29 cellular contexts compared by ENCODE assay signal in the genomic region with DNA sequence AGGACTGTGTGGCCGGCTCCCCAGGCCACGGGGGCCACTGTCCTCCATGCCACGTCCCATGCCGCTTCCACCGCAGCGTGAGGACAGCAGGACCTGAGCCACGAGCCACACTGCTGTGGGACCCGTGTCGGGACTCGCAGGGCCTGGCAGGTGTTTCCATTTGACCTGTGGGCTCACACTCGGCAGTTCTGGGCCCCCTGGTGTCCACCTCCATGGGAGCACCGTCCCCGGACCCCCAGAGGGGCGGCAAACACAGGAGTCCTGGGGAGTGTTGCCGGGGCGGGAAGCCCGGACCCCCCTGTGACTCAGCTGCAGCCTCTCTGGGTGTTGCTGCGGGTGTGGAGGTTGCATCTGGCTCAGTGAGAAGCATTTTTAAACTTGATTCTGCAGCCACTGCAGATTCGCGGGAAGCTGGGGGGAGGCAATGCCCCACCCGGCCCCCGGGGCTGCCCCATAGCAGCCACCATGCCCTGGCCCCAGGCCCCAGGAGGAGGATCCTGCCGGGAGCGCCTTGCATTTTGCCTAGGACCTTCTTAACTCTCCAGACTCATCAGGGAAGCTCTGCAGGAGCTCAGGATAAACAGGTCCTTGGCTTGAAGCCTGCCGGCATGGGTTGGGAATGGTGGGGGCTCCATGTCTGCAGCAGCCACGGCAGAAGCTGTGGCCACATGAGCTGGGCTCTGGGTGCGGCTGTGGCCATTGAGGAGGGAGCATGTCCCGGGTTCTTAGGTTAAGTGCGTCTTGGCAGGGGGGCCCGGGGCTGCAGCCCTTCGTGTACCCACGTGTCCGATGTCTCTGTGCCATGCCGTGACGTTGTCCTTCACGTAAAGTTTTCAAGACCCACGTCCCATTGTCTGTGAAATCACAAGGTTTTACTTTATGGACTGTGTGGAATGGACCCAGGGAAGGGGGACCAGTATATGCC. TPM values are rescaled to one million over a fixed set of nuclear protein-coding genes. Genes with fewer than 3 reads are reported as not detected.
DNase-seq lines count a peak whose midpoint lies in the region; ATAC-seq lines count a peak whose summit lies in the region.
"Had no signal": no experiment of that assay in that cellular context is flagged by ENCODE, and none has a peak within 500 bp of the region (broad histone marks: within the 10 kb centered on the region; RNA-seq: fewer than 3 reads in every experiment).

No MANE protein-coding gene starts in this region.

- DNase-seq in NCI-H345 (lab: John Stamatoyannopoulos, UW) (peak; percentile 9), NCI-H345 treated with DMSO at 0.1 percent for 48 hours (lab: John Stamatoyannopoulos, UW; ENCODE audit: unreplicated experiment) (no peak), neuronal stem cell (ENCODE audit: low spot score) (no peak), NCI-H446 (lab: John Stamatoyannopoulos, UW) (no peak)
- DNase-seq in stimulated activated naive CD8-positive, alpha-beta T cell treated with anti-CD3 and anti-CD28 coated beads, Interleukin-15, amount 100 ng/mL, for 72 hours, result no peak
- DNase-seq in stimulated activated naive CD8-positive, alpha-beta T cell treated with anti-CD3 and anti-CD28 coated beads, Interleukin-15, Interleukin-2, amounts not matched to agents 100 U/mL and 50 U/mL, for 24 hours, result no peak
- DNase-seq: CD8-positive, alpha-beta T cell; DMS 273 treated with DMSO at 0.1 percent for 48 hours; DMS79; EL; GDM1; Kasumi-1; NCI-H1092 treated with DMSO at 0.1 percent for 48 hours; NCI-H1436; NCI-H187; NCI-H2081 treated with DMSO at 0.1 percent for 48 hours; NCI-H2171; NCI-H226; NCI-H524 treated with DMSO at 0.1 percent for 48 hours; NCI-H82; OCI-M1; SJCRH30 had no signal

- H3K18ac ChIP-seq in neuronal stem cell (ENCODE audit: low read length), result peak overlapping the region; percentile 87

- peak overlapping the region; percentile 53 for H4K91ac ChIP-seq in neuronal stem cell (ENCODE audit: low read depth, low read length, poor library complexity)

- no peak overlapping the region for H3K4me3 ChIP-seq in neuronal stem cell (ENCODE audit: low read length in 2 of 2)
- H3K4me3 ChIP-seq: GM12878, K562, SJCRH30 had no signal

- H3K27me3 Mint-ChIP-seq in stimulated activated naive CD8-positive, alpha-beta T cell treated with anti-CD3 and anti-CD28 coated beads, Interleukin-15, amount 100 ng/mL, for 72 hours, result no peaks in the 10 kb centered on the region
- H3K27me3 Mint-ChIP-seq: B cell had no signal

- no peaks in the 10 kb centered on the region for H3K9me3 ChIP-seq in neuronal stem cell (replicated peaks in 1 of 2; ENCODE audit: control insufficient read depth in 2 of 2, insufficient read depth in 1 of 2, low read depth in 1 of 2, low read length in 2 of 2)
- H3K9me3 ChIP-seq: SJCRH30 had no signal

- H3K4me2 ChIP-seq in neuronal stem cell (ENCODE audit: insufficient read depth, low read length, poor library complexity, severe bottlenecking), result no peak overlapping the region

- peak overlapping the region; percentile 70 for H3K9ac ChIP-seq in neuronal stem cell (ENCODE audit: low read depth, low read length, poor library complexity)

- H3K36me3 ChIP-seq in neuronal stem cell (replicated peaks in 1 of 2; ENCODE audit: control insufficient read depth in 2 of 2, insufficient read depth in 2 of 2, low read length in 2 of 2), result no peaks in the 10 kb centered on the region
- H3K36me3 ChIP-seq: SJCRH30 had no signal

- no peaks in the 10 kb centered on the region for H3K27me3 ChIP-seq in neuronal stem cell (ENCODE audit: control insufficient read depth in 3 of 3, insufficient read depth in 3 of 3, low read depth in 1 of 3, low read length in 3 of 3)
- H3K27me3 ChIP-seq: SJCRH30 had no signal

- peak overlapping the region; percentile 61 for H2BK120ac ChIP-seq in neuronal stem cell (ENCODE audit: low read depth, low read length)

- no peak overlapping the region for H2AFZ ChIP-seq in neuronal stem cell (ENCODE audit: low read length)

- peaks cover 0 to 7% of the 10 kb centered on the region in 2 donors for H3K4me1 ChIP-seq in neuronal stem cell (ENCODE audit: control insufficient read depth in 2 of 2, insufficient read depth in 1 of 2, low read depth in 1 of 2, low read length in 2 of 2)
- H3K4me1 ChIP-seq: SJCRH30 had no signal

- no peak overlapping the region for H3K4me3 Mint-ChIP-seq in stimulated activated naive CD8-positive, alpha-beta T cell treated with anti-CD3 and anti-CD28 coated beads, Interleukin-15, amount 100 ng/mL, for 72 hours
- H3K4me3 Mint-ChIP-seq: B cell; CD8-positive, alpha-beta T cell had no signal

- H4K8ac ChIP-seq in neuronal stem cell (ENCODE audit: low read depth, low read length), result peak overlapping the region; percentile 43

- H3K4me1 Mint-ChIP-seq in stimulated activated naive CD8-positive, alpha-beta T cell treated with anti-CD3 and anti-CD28 coated beads, Interleukin-15, amount 100 ng/mL, for 72 hours, result peaks cover 47% of the 10 kb centered on the region

- peak overlapping the region; percentile 92 for H2BK15ac ChIP-seq in neuronal stem cell (ENCODE audit: low read length)

- H3K27ac ChIP-seq in neuronal stem cell (replicated peaks; ENCODE audit: low read length), result no peak overlapping the region
- H3K27ac ChIP-seq: 22Rv1, C4-2B, SJCRH30 had no signal

- H3K4ac ChIP-seq in neuronal stem cell (ENCODE audit: low read length), result peak overlapping the region; percentile 93

- H2AK5ac ChIP-seq in neuronal stem cell (ENCODE audit: low read depth, low read length), result peak overlapping the region; percentile 95

- H2BK12ac ChIP-seq in neuronal stem cell (ENCODE audit: low read length), result peak overlapping the region; percentile 90

- peak overlapping the region; percentile 82 for H2BK5ac ChIP-seq in neuronal stem cell (ENCODE audit: low read length)

- no peak overlapping the region for H3K14ac ChIP-seq in neuronal stem cell (ENCODE audit: low read length)

- no peaks in the 10 kb centered on the region for H3K9me3 Mint-ChIP-seq in stimulated activated naive CD8-positive, alpha-beta T cell treated with anti-CD3 and anti-CD28 coated beads, Interleukin-15, amount 100 ng/mL, for 72 hours
- H3K9me3 Mint-ChIP-seq: CD8-positive, alpha-beta T cell had no signal

- H3K79me1 ChIP-seq in neuronal stem cell (ENCODE audit: low read depth, low read length), result peaks cover 5% of the 10 kb centered on the region

- peak overlapping the region in 1 of 2 donors; percentile 34 for H3K27ac Mint-ChIP-seq in stimulated activated naive CD8-positive, alpha-beta T cell treated with anti-CD3 and anti-CD28 coated beads, Interleukin-15, amount 100 ng/mL, for 72 hours
- H3K27ac Mint-ChIP-seq: B cell; CD8-positive, alpha-beta T cell had no signal

- ATAC-seq in stimulated activated naive CD8-positive, alpha-beta T cell treated with anti-CD3 and anti-CD28 coated beads, Interleukin-15, amount 100 ng/mL, for 72 hours, result peak; percentile 10
- no peak for ATAC-seq in stimulated activated naive CD8-positive, alpha-beta T cell treated with anti-CD3 and anti-CD28 coated beads, Interleukin-15, Interleukin-2, amounts not matched to agents 100 U/mL and 50 U/mL, for 24 hours
- no peak for ATAC-seq in GM18502 (IDR thresholded peaks at IDR 0.05; ENCODE audit: poor library complexity, unreplicated experiment)
- ATAC-seq: CD8-positive, alpha-beta T cell; GM12878; K562; Right ventricle myocardium inferior had no signal

- peak overlapping the region; percentile 85 for H3K23ac ChIP-seq in neuronal stem cell (ENCODE audit: low read depth, low read length, poor library complexity)

- WGBS in neuronal stem cell (ENCODE audit: extremely low coverage in 2 of 2, insufficient read length in 2 of 2, insufficient replicate concordance in 1 of 2), 2 donors, result no CpG with 5 or more reads among the region's 37 CpGs

RNA-seq across cellular contexts. Expression of a gene that starts 30.9 kb away (rescaled TPM):
- 4.7 TPM for polyA plus RNA-seq in neuronal stem cell (2013, experiment 1 of 2)
- 5.2 TPM for polyA plus RNA-seq in neuronal stem cell (2013, experiment 2 of 2)
